Comparison of ENCODE assay signal across 16 cellular contexts in the genomic region with DNA sequence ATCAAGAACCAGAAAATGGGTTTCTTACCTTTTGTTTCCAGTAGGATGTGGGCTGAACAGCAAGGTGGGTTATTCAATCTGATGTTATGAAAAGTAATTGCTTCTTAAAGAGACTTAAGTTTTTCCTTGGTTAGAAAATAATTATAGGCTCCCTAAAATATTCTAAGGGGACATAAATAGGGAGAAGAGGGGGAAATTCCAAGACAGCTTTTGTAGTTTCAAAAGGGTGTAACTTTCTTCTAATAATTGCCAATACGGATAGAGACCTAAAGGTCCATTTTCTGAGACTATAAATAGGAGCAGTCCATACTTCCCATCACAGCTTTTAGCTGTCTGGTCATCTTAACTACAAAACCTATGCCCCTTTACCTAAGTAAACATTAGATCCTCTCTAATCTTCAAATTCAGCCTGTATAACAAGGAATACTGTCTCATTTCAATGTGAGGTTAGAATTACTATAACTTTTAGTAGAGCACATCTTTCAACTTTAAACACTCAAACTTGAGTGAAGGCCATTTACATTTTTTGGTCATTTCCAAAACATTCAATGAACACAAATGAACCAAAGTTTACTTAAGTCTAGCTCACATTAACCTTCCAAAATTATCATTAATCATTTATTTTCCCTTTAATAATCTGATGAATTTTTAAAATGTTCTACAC. TPM values are rescaled to one million over a fixed set of nuclear protein-coding genes. Genes with fewer than 3 reads are reported as not detected.
DNase-seq lines count a peak whose midpoint lies in the region; ATAC-seq, FAIRE-seq and TF ChIP-seq lines count a peak whose summit lies in the region.
"Had no signal": no experiment of that assay in that cellular context is flagged by ENCODE, and none has a peak within 500 bp of the region (broad histone marks: within the 10 kb centered on the region; RNA-seq: fewer than 3 reads in every experiment).

No MANE protein-coding gene starts in this region.

- H3K27ac ChIP-seq in A549 (no peak overlapping the region), DND-41 (ENCODE audit: low read length) (no peak overlapping the region), OCI-LY7 (ENCODE audit: low read depth, low read length, poor library complexity, severe bottlenecking) (peak overlapping the region; percentile 1), H1 (ENCODE audit: low read depth, low read length) (no peak overlapping the region)
- H3K27ac ChIP-seq: ascending aorta, KMS-11, Peyer's patch had no signal

- TF ChIP-seq CTCF in A549 (IDR thresholded peaks at IDR 0.05) (no peak), DND-41 (IDR thresholded peaks at IDR 0.05; ENCODE audit: borderline replicate concordance, extremely low read depth, low read length, poor library complexity, severe bottlenecking) (no peak), OCI-LY7 (conservative IDR thresholded peaks at IDR 0.05; ENCODE audit: low read length) (no peak), H1 (IDR thresholded peaks at IDR 0.05; ENCODE audit: control extremely low read depth in 1 of 3, insufficient read depth in 1 of 3, low read depth in 1 of 3, low read length in 3 of 3) (no peak), nephron progenitor cell (IDR thresholded peaks at IDR 0.05) (no peak)

- DNase-seq in A549 (ENCODE audit: low read depth in 1 of 2, low spot score in 1 of 2) (no peak), DND-41 (no peak), OCI-LY7 (ENCODE audit: low spot score) (no peak), H1 (ENCODE audit: low read depth in 1 of 2, low spot score in 2 of 2) (no peak), hippocampal formation (lab: John Stamatoyannopoulos, UW) (no peak), nephron progenitor cell (no peak), dermis blood vessel endothelial cell (no peak), NCI-H2171 (lab: John Stamatoyannopoulos, UW) (no peak)
- DNase-seq: activated CD4-positive, CD25-positive, alpha-beta regulatory T cell treated with anti-CD3 and anti-CD28 coated beads, Interleukin-2, amount 50 U/mL, for 72 hours; C1 segment of cervical spinal cord; EL; NCI-H1436 treated with DMSO at 0.1 percent for 48 hours; Peyer's patch; T-helper 17 cell had no signal

- H3K36me3 ChIP-seq in DND-41 (ENCODE audit: insufficient read depth, low read length) (peaks cover 78% of the 10 kb centered on the region), OCI-LY7 (ENCODE audit: insufficient read depth, low read length) (peaks cover 100% of the 10 kb centered on the region), H1 (ENCODE audit: control insufficient read depth in 2 of 4, insufficient read depth in 4 of 4, low read length in 3 of 4) (peaks cover 13 to 75% (median 46%) of the 10 kb centered on the region in 4 experiments)

- no peaks in the 10 kb centered on the region for H3K9me2 ChIP-seq in OCI-LY7 (ENCODE audit: insufficient read depth, low read length)

- no peak overlapping the region for H3K4me3 Mint-ChIP-seq in nephron progenitor cell

- H2AK5ac ChIP-seq in H1 (ENCODE audit: low read depth, low read length): no peak overlapping the region

- no peak overlapping the region for H3K4ac ChIP-seq in H1 (replicated peaks; ENCODE audit: insufficient read length, low read depth, low read length)

- no peak overlapping the region for H4K5ac ChIP-seq in H1 (ENCODE audit: insufficient read length, low read depth, low read length)

- FAIRE-seq in A549 (lab: Jason Lieb, UNC): no peak
- FAIRE-seq in H1 (lab: Jason Lieb, UNC): no peak

- peaks cover 6% of the 10 kb centered on the region for H3K23me2 ChIP-seq in H1 (ENCODE audit: low read depth, low read length)

- no peak overlapping the region for H3K27ac Mint-ChIP-seq in nephron progenitor cell

- no peaks in the 10 kb centered on the region; the same call in 1 of the 2 replicates for H3K79me1 ChIP-seq in H1 (ENCODE audit: low read depth, low read length)

- H4K8ac ChIP-seq in H1 (ENCODE audit: extremely low read depth, insufficient read depth, low read length): no peak overlapping the region

- H3K9me3 Mint-ChIP-seq in nephron progenitor cell: no peaks in the 10 kb centered on the region

- H3K27me3 ChIP-seq in DND-41 (ENCODE audit: insufficient read depth, low read length, poor library complexity) (no peaks in the 10 kb centered on the region), H1 (replicated peaks in 1 of 4; ENCODE audit: control insufficient read depth in 3 of 4, extremely low read depth in 1 of 4, insufficient read depth in 3 of 4, low read length in 3 of 4) (no peaks in the 10 kb centered on the region)
- H3K27me3 ChIP-seq: ascending aorta, Peyer's patch had no signal

- H3K9ac ChIP-seq in DND-41 (ENCODE audit: low read depth, low read length) (no peak overlapping the region), H1 (replicated peaks in 1 of 4; ENCODE audit: extremely low read depth in 1 of 4, low read depth in 3 of 4, low read length in 3 of 4) (no peak overlapping the region)
- H3K9ac ChIP-seq: KMS-11 had no signal

- H3K79me2 ChIP-seq in DND-41 (ENCODE audit: insufficient read depth, low read length): peaks cover 50% of the 10 kb centered on the region
- H3K79me2 ChIP-seq in OCI-LY7 (ENCODE audit: insufficient read depth, low read depth, low read length): peaks cover 81% of the 10 kb centered on the region
- H3K79me2 ChIP-seq in H1 (ENCODE audit: control insufficient read depth in 1 of 2, insufficient read depth in 2 of 2, low read length in 2 of 2): peaks cover 11 to 51% of the 10 kb centered on the region in 2 experiments

- CTCF ChIA-PET in A549 (lab: Yijun Ruan, JAX): interaction anchor here (0.6 to 26.3 kb wide), 11 partner anchors 7 to 1026 kb away, joined by 3 to 1377 read pairs (median 12); a partner anchor contains a TSS
- CTCF ChIA-PET in OCI-LY7 (lab: Charles Lee; ENCODE audit: unreplicated experiment): no interaction called here
- CTCF ChIA-PET in H1 (lab: Charles Lee; ENCODE audit: partially characterized antibody): interaction anchor here (0.8 to 15.0 kb wide), 13 partner anchors 8 to 168 kb away, joined by 3 to 384 read pairs (median 4); a partner anchor contains a TSS

- H3K56ac ChIP-seq in H1 (replicated peaks; ENCODE audit: insufficient read length, low read depth, low read length): no peak overlapping the region

- no peak overlapping the region for H3K14ac ChIP-seq in H1 (ENCODE audit: insufficient read length)

- POLR2A ChIA-PET in A549 (lab: Yijun Ruan, JAX): interaction anchor here (0.7 to 3.6 kb wide), 3 partner anchors 54 to 146 kb away, joined by 3 to 16 read pairs (median 8); no protein-coding TSS in a partner anchor
- POLR2A ChIA-PET in OCI-LY7 (lab: Charles Lee): interaction anchor here (0.8 to 1.9 kb wide), 3 partner anchors 16 to 991 kb away, joined by 3 to 7 read pairs (median 4); no protein-coding TSS in a partner anchor
- POLR2A ChIA-PET in H1 (lab: Charles Lee; ENCODE audit: partially characterized antibody): interaction anchor here (1.2 to 28.0 kb wide), 14 partner anchors 8 to 139 kb away, joined by 3 to 672 read pairs (median 4); a partner anchor contains a TSS

- no peak overlapping the region for H2BK120ac ChIP-seq in H1 (replicated peaks; ENCODE audit: low read depth, low read length)

- H2BK15ac ChIP-seq in H1 (ENCODE audit: low read length): no peak overlapping the region

- no TSS peak for BruUV-seq in OCI-LY7 (replicated peaks; lab: Mats Ljungman, UMichigan)

- no peak overlapping the region for H2BK12ac ChIP-seq in H1 (ENCODE audit: low read depth, low read length)

- TF ChIP-seq EP300 in A549 (IDR thresholded peaks at IDR 0.05) (no peak), H1 (IDR thresholded peaks at IDR 0.05; ENCODE audit: borderline replicate concordance in 1 of 2, low read depth in 2 of 2, low read length in 2 of 2) (no peak)

- H3K36me3 Mint-ChIP-seq in nephron progenitor cell (ENCODE audit: low read depth): peaks cover 57% of the 10 kb centered on the region

- H3K4me2 ChIP-seq in A549 (peak overlapping the region; percentile 89), DND-41 (ENCODE audit: insufficient read depth, low read length) (peak overlapping the region; percentile 10; the same call in 1 of the 2 replicates), OCI-LY7 (ENCODE audit: low read length) (peak overlapping the region; percentile 83), H1 (ENCODE audit: insufficient read depth in 1 of 2, low read depth in 2 of 2, low read length in 2 of 2) (no peak overlapping the region)
- H3K4me2 ChIP-seq: KMS-11 had no signal

- no peaks in the 10 kb centered on the region for H3K27me3 Mint-ChIP-seq in nephron progenitor cell (ENCODE audit: low read depth, poor library complexity)
- H3K27me3 Mint-ChIP-seq: T-helper 17 cell had no signal

- H3K18ac ChIP-seq in H1 (ENCODE audit: extremely low read depth, low read length): no peak overlapping the region

- no peak overlapping the region for H2BK5ac ChIP-seq in H1 (ENCODE audit: low read depth, low read length)

- TF ChIP-seq RAD21 in A549 (conservative IDR thresholded peaks at IDR 0.05 in 1 of 2, IDR thresholded peaks at IDR 0.05 in 1 of 2) (no peak), H1 (IDR thresholded peaks at IDR 0.05 in 1 of 2, conservative IDR thresholded peaks at IDR 0.05 in 1 of 2; ENCODE audit: low read depth in 2 of 2, low read length in 2 of 2) (no peak)

- intact Hi-C loops in OCI-LY7 (cut with micrococcal nuclease; ENCODE audit: unreplicated experiment): loop anchor here (1.0 to 10.0 kb wide), 2 partner anchors 83 to 447 kb away; no protein-coding TSS in a partner anchor

- H4K91ac ChIP-seq in H1 (replicated peaks; ENCODE audit: insufficient read length, low read length): no peak overlapping the region

- TF ChIP-seq POLR2A in A549 (IDR thresholded peaks at IDR 0.05; ENCODE audit: low read length) (no peak), H1 (IDR thresholded peaks at IDR 0.05; ENCODE audit: control extremely low read depth in 1 of 2, low read depth in 2 of 2, low read length in 2 of 2) (peak in 1 of 2 experiments; percentile 60; a peak in 1 of 3 replicates)

- no peaks in the 10 kb centered on the region for H3K9me3 ChIP-seq in A549
- H3K9me3 ChIP-seq in DND-41 (ENCODE audit: insufficient read depth, low read length, severe bottlenecking): no peaks in the 10 kb centered on the region
- H3K9me3 ChIP-seq in OCI-LY7 (ENCODE audit: low read length): no peaks in the 10 kb centered on the region
- H3K9me3 ChIP-seq in H1 (ENCODE audit: insufficient read depth in 2 of 2, low read depth in 1 of 2, low read length in 1 of 2): no peaks in the 10 kb centered on the region
- H3K9me3 ChIP-seq: ascending aorta, Peyer's patch had no signal

- no peak overlapping the region for H3K23ac ChIP-seq in H1 (ENCODE audit: insufficient read length)

- H4K20me1 ChIP-seq in DND-41 (ENCODE audit: insufficient read depth, low read length): peaks cover 77% of the 10 kb centered on the region
- H4K20me1 ChIP-seq in OCI-LY7 (ENCODE audit: insufficient read depth, low read length): peaks cover 81% of the 10 kb centered on the region
- peaks cover 11 to 15% of the 10 kb centered on the region in 2 experiments for H4K20me1 ChIP-seq in H1 (replicated peaks in 1 of 2; ENCODE audit: control insufficient read depth in 1 of 2, insufficient read depth in 2 of 2, low read length in 2 of 2)

- no peak overlapping the region for H3K4me3 ChIP-seq in A549
- H3K4me3 ChIP-seq in DND-41 (ENCODE audit: low read depth in 1 of 2, low read length in 2 of 2): no peak overlapping the region
- H3K4me3 ChIP-seq in OCI-LY7 (ENCODE audit: low read depth, low read length, poor library complexity, severe bottlenecking): peak overlapping the region; percentile 96
- H3K4me3 ChIP-seq in H1 (ENCODE audit: extremely low read depth in 1 of 4, insufficient read depth in 2 of 4, low read depth in 3 of 4, low read length in 4 of 4): no peak overlapping the region
- H3K4me3 ChIP-seq: ascending aorta, Peyer's patch had no signal

- ATAC-seq in A549 (no peak), DND-41 (ENCODE audit: insufficient read depth, low read depth) (no peak)
- ATAC-seq: T-helper 17 cell had no signal

- H2BK20ac ChIP-seq in H1 (ENCODE audit: low read length): no peak overlapping the region

- H2AFZ ChIP-seq in DND-41 (ENCODE audit: low read depth, low read length) (no peak overlapping the region), OCI-LY7 (ENCODE audit: low read length) (no peak overlapping the region), H1 (ENCODE audit: low read length) (no peak overlapping the region)

- WGBS in A549 (ENCODE audit: missing lambda C conversion rate): 28% methylated on average over 1 of the region's 1 CpG
- WGBS in H1 (ENCODE audit: extremely low coverage in 1 of 2, insufficient coverage in 1 of 2, insufficient read length in 1 of 2, insufficient replicate concordance in 2 of 2, low coverage in 1 of 2, low lambda C conversion rate in 2 of 2, missing lambda C conversion rate in 1 of 2), 2 experiments: 92% methylated on average over 1 of the region's 1 CpG; no CpG with 5 or more reads in 1 of the 2 experiments

- peaks cover 48% of the 10 kb centered on the region for H3K4me1 Mint-ChIP-seq in nephron progenitor cell

- H3K4me1 ChIP-seq in A549: peaks cover 63% of the 10 kb centered on the region
- H3K4me1 ChIP-seq in DND-41 (ENCODE audit: insufficient read depth, low read length): peaks cover 46% of the 10 kb centered on the region
- peaks cover 61% of the 10 kb centered on the region for H3K4me1 ChIP-seq in OCI-LY7 (ENCODE audit: insufficient read depth, low read length, poor library complexity, severe bottlenecking)
- H3K4me1 ChIP-seq in H1 (replicated peaks in 1 of 4; ENCODE audit: control insufficient read depth in 3 of 4, insufficient read depth in 4 of 4, low read length in 3 of 4): peaks cover 0 to 11% (median 4%) of the 10 kb centered on the region in 4 experiments; a peak in 4 of 7 replicates

RNA-seq across cellular contexts. Expression of a gene that starts 5.5 kb away (rescaled TPM):
- polyA plus RNA-seq in A549 (2011; rRNA removed) (332 and 490 TPM in 2 replicates), A549 (2017; fragmentation: RNase III; extraction: RNeasy Plus Mini Kit Qiagen cat#74134 plus additional on column Dnase treatment) (364 to 399 TPM (median 368 TPM) in 3 replicates), H1 (2011; rRNA removed) (149 and 300 TPM in 2 replicates)
- polyA plus RNA-seq in A549 (2012; cell fraction: cytosol; rRNA removed): 272 and 316 TPM in 2 replicates
- polyA plus RNA-seq in A549 (2012; cell fraction: nucleus; rRNA removed): 597 and 706 TPM in 2 replicates
- polyA minus RNA-seq in A549 (2011; rRNA and poly(A)+ RNA removed): 330 and 342 TPM in 2 replicates
- 582 and 677 TPM in 2 replicates for total RNA-seq in OCI-LY7 (2014; rRNA removed; shearing (Covaris generic))
- total RNA-seq in OCI-LY7 (2022) (515 and 531 TPM in 2 replicates), dermis blood vessel endothelial cell (415 and 532 TPM in 2 replicates)
- 429 and 433 TPM in 2 replicates for total RNA-seq in H1 (2021; fragmentation: NEBNext Ultra II Directional; extraction: Animal tissue kit (Norgen Biotek cat#: 25700))
- 280 TPM for polyA plus RNA-seq in H1 (2011; cell fraction: cytosol; rRNA removed)
- polyA plus RNA-seq in H1 (2011; cell fraction: nucleus; rRNA removed): 773 TPM
- 330 to 434 TPM (median 366 TPM) in 4 replicates for polyA plus RNA-seq in H1 (2012, experiment 1 of 2)
- polyA plus RNA-seq in H1 (2012, experiment 2 of 2): 60.0 TPM
- polyA plus RNA-seq in H1 (2013, experiment 1 of 2): 237 TPM
- polyA plus RNA-seq in H1 (2013, experiment 2 of 2): 241 TPM
- 349 and 397 TPM in 2 replicates for polyA minus RNA-seq in H1 (2011; rRNA and poly(A)+ RNA removed)
- polyA minus RNA-seq in H1 (2011; cell fraction: cytosol; rRNA and poly(A)+ RNA removed): 389 TPM
- polyA minus RNA-seq in H1 (2011; cell fraction: nucleus; rRNA and poly(A)+ RNA removed): 594 TPM

RNA-seq across cellular contexts. Expression of a gene that starts 13.5 kb away (rescaled TPM):
- polyA plus RNA-seq in A549 (2011; rRNA removed) (57.7 and 63.8 TPM in 2 replicates), A549 (2017; fragmentation: RNase III; extraction: RNeasy Plus Mini Kit Qiagen cat#74134 plus additional on column Dnase treatment) (48.1 to 55.5 TPM (median 50.3 TPM) in 3 replicates), H1 (2011; rRNA removed) (21.5 and 28.9 TPM in 2 replicates)
- polyA plus RNA-seq in A549 (2012; cell fraction: cytosol; rRNA removed): 19.9 and 25.2 TPM in 2 replicates
- polyA plus RNA-seq in A549 (2012; cell fraction: nucleus; rRNA removed): 12.5 and 13.7 TPM in 2 replicates
- polyA minus RNA-seq in A549 (2011; rRNA and poly(A)+ RNA removed): 83.1 and 90.7 TPM in 2 replicates
- total RNA-seq in OCI-LY7 (2014; rRNA removed; shearing (Covaris generic)): 19.0 and 22.6 TPM in 2 replicates
- total RNA-seq in OCI-LY7 (2022) (35.4 and 36.4 TPM in 2 replicates), dermis blood vessel endothelial cell (30.8 and 36.4 TPM in 2 replicates)
- 56.7 and 61.9 TPM in 2 replicates for total RNA-seq in H1 (2021; fragmentation: NEBNext Ultra II Directional; extraction: Animal tissue kit (Norgen Biotek cat#: 25700))
- polyA plus RNA-seq in H1 (2011; cell fraction: cytosol; rRNA removed): 25.3 TPM
- polyA plus RNA-seq in H1 (2011; cell fraction: nucleus; rRNA removed): 29.8 TPM
- polyA plus RNA-seq in H1 (2012, experiment 1 of 2): 33.3 to 43.5 TPM (median 39.8 TPM) in 4 replicates
- polyA plus RNA-seq in H1 (2012, experiment 2 of 2): 5.7 TPM
- 39.2 TPM for polyA plus RNA-seq in H1 (2013, experiment 1 of 2)
- polyA plus RNA-seq in H1 (2013, experiment 2 of 2): 38.4 TPM
- 81.4 and 108 TPM in 2 replicates for polyA minus RNA-seq in H1 (2011; rRNA and poly(A)+ RNA removed)
- 35.6 TPM for polyA minus RNA-seq in H1 (2011; cell fraction: cytosol; rRNA and poly(A)+ RNA removed)
- 51.1 TPM for polyA minus RNA-seq in H1 (2011; cell fraction: nucleus; rRNA and poly(A)+ RNA removed)

RNA-seq across cellular contexts. Expression of a gene that starts 46.4 kb away (rescaled TPM):
- 44.3 and 54.8 TPM in 2 replicates for polyA plus RNA-seq in A549 (2011; rRNA removed)
- polyA plus RNA-seq in A549 (2012; cell fraction: cytosol; rRNA removed): 47.9 and 48.0 TPM in 2 replicates
- polyA plus RNA-seq in A549 (2012; cell fraction: nucleus; rRNA removed): 222 and 260 TPM in 2 replicates
- 70.7 to 103 TPM (median 90.6 TPM) in 3 replicates for polyA plus RNA-seq in A549 (2017; fragmentation: RNase III; extraction: RNeasy Plus Mini Kit Qiagen cat#74134 plus additional on column Dnase treatment)
- polyA minus RNA-seq in A549 (2011; rRNA and poly(A)+ RNA removed): 20.1 and 41.6 TPM in 2 replicates
- not detected in 2 replicates for total RNA-seq in OCI-LY7 (2014; rRNA removed; shearing (Covaris generic))
- 0.13 and 0.74 TPM in 2 replicates for total RNA-seq in OCI-LY7 (2022)
- 7.8 and 10.7 TPM in 2 replicates for total RNA-seq in H1 (2021; fragmentation: NEBNext Ultra II Directional; extraction: Animal tissue kit (Norgen Biotek cat#: 25700))
- 4.0 and 6.7 TPM in 2 replicates for polyA plus RNA-seq in H1 (2011; rRNA removed)
- 5.2 TPM for polyA plus RNA-seq in H1 (2011; cell fraction: cytosol; rRNA removed)
- polyA plus RNA-seq in H1 (2011; cell fraction: nucleus; rRNA removed): 12.0 TPM
- polyA plus RNA-seq in H1 (2012, experiment 1 of 2): 3.4 to 9.6 TPM (median 7.3 TPM) in 4 replicates
- 4.9 TPM for polyA plus RNA-seq in H1 (2012, experiment 2 of 2)
- polyA plus RNA-seq in H1 (2013, experiment 1 of 2): 5.8 TPM
- 5.8 TPM for polyA plus RNA-seq in H1 (2013, experiment 2 of 2)
- polyA minus RNA-seq in H1 (2011; rRNA and poly(A)+ RNA removed): 4.1 and 5.1 TPM in 2 replicates
- polyA minus RNA-seq in H1 (2011; cell fraction: cytosol; rRNA and poly(A)+ RNA removed): 2.2 TPM
- polyA minus RNA-seq in H1 (2011; cell fraction: nucleus; rRNA and poly(A)+ RNA removed): 4.1 TPM
- total RNA-seq in dermis blood vessel endothelial cell: 6.5 and 6.8 TPM in 2 replicates

Comparison
In these comparisons a context has a peak if more than half of its experiments do, and no peak if none do; other contexts are left out.
1. H3K4me2 ChIP-seq: peak in A549 (single experiment), DND-41 (single experiment) and OCI-LY7 (single experiment); none in H1 (0 of 2).